In genomic region chr20:53599378-53599777, GRCh38 we compare ENCODE assay signal across 1 cellular context.
TF ChIP-seq lines count a peak whose summit lies in the region.

No MANE protein-coding gene starts in this region.

TF ChIP-seq in SK-N-SH, 30 proteins besides CTCF, POLR2A, EP300 and RAD21 (continued from another document):
- no peak for TF ChIP-seq ELF1 (IDR thresholded peaks at IDR 0.05)
- TF ChIP-seq FOXJ3 (CRISPR knock-in tag; IDR thresholded peaks at IDR 0.05) = no peak
- no peak for TF ChIP-seq NRF1 (IDR thresholded peaks at IDR 0.05; ENCODE audit: low read depth, low read length)
